In the genomic region with DNA sequence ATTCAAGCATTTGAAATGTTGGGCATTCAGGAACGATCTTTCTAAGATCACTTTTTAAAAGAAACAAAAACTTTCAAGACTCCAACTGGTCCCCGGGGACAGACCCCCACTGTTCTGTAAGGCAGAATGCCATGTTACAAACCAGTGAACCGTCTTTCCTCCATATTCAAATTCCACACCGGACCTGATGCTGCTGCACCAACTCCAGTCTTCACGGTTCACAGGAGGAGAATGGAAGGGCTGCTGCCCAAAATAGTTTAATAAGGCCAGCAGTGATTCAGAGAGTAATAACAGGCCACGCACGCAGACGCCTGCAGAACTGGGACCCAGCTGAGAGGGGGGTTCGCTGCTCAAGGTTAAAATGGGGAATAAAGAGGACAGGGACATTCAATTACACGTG, we compare ENCODE assay signal across 1 cellular context.
TF ChIP-seq lines count a peak whose summit lies in the region.

No MANE protein-coding gene starts in this region.

TF ChIP-seq in GM12878, 131 proteins besides CTCF, POLR2A, EP300 and RAD21:
- TF ChIP-seq MEF2B (IDR thresholded peaks at IDR 0.05; ENCODE audit: partially characterized antibody, poor library complexity, severe bottlenecking) (peak; percentile 53), SUZ12 (IDR thresholded peaks at IDR 0.05; ENCODE audit: unreplicated experiment) (no peak)
TF ChIP-seq in GM12878: peak in this region for 1.
